In the genomic region with DNA sequence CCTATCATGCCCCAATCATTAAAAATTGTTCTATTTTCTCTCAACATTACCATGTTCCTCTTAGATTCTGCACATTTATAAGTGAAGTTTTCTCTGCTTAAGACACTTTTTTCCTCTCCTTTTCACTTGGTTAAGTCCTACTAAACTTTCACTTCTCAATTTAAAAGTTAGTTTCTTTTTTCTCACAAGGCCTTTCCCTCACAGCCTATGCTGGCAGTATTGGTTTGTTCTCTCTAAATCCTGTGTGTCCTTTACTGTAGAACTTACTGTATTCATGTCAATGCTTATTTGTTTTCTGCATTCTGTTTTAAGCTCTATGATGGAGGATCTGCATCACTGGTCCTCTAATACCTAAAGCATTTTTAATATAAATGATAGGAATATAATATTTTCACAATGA, we compare ENCODE assay signal across 28 cellular contexts.
"Had no signal": no experiment of that assay in that cellular context is flagged by ENCODE, and none has a peak within 500 bp of the region (broad histone marks: within the 10 kb centered on the region; RNA-seq: fewer than 3 reads in every experiment).

No MANE protein-coding gene starts in this region.

- H3K27ac Mint-ChIP-seq: activated CD4-positive, alpha-beta memory T cell treated with anti-CD3 and anti-CD28 coated beads for 36 hours; activated CD4-positive, alpha-beta T cell treated with anti-CD3 and anti-CD28 coated beads for 36 hours; activated CD4-positive, alpha-beta T cell treated with anti-CD3 and anti-CD28 coated beads, Interleukin-2, amount 10 ng/mL, durations not matched to agents 7 days and 5 days; activated CD8-positive, alpha-beta memory T cell treated with anti-CD3 and anti-CD28 coated beads, Interleukin-2, amount 10 ng/mL, durations not matched to agents 7 days and 5 days; activated naive CD4-positive, alpha-beta T cell treated with anti-CD3 and anti-CD28 coated beads, Interleukin-2, amount 10 ng/mL, durations not matched to agents 7 days and 5 days; activated naive CD8-positive, alpha-beta T cell treated with anti-CD3 and anti-CD28 coated beads for 36 hours had no signal

- H3K27me3 ChIP-seq: brain microvascular endothelial cell, MG63, Peyer's patch had no signal

- H3K4me3 Mint-ChIP-seq: activated CD4-positive, alpha-beta memory T cell treated with anti-CD3 and anti-CD28 coated beads for 36 hours; activated CD4-positive, alpha-beta T cell treated with anti-CD3 and anti-CD28 coated beads for 36 hours; activated CD4-positive, alpha-beta T cell treated with anti-CD3 and anti-CD28 coated beads, Interleukin-2, amount 10 ng/mL, durations not matched to agents 7 days and 5 days; activated CD8-positive, alpha-beta memory T cell treated with anti-CD3 and anti-CD28 coated beads, Interleukin-2, amount 10 ng/mL, durations not matched to agents 7 days and 5 days; activated naive CD4-positive, alpha-beta T cell treated with anti-CD3 and anti-CD28 coated beads, Interleukin-2, amount 10 ng/mL, durations not matched to agents 7 days and 5 days; activated naive CD8-positive, alpha-beta T cell treated with anti-CD3 and anti-CD28 coated beads for 36 hours had no signal

- H3K9me3 ChIP-seq: MG63, Peyer's patch had no signal

- H3K4me3 ChIP-seq: MG63, Peyer's patch had no signal

- H3K4me1 ChIP-seq: Peyer's patch had no signal

- DNase-seq: activated CD4-positive, alpha-beta memory T cell treated with anti-CD3 and anti-CD28 coated beads for 36 hours; activated CD4-positive, alpha-beta T cell treated with anti-CD3 and anti-CD28 coated beads for 36 hours; activated CD4-positive, alpha-beta T cell treated with anti-CD3 and anti-CD28 coated beads, Interleukin-2, amount 10 ng/mL, durations not matched to agents 7 days and 5 days; activated CD8-positive, alpha-beta memory T cell treated with anti-CD3 and anti-CD28 coated beads for 24 hours; activated CD8-positive, alpha-beta memory T cell treated with anti-CD3 and anti-CD28 coated beads, Interleukin-2, amount 10 ng/mL, durations not matched to agents 7 days and 5 days; activated CD8-positive, alpha-beta memory T cell treated with anti-CD3 and anti-CD28 coated beads, Interleukin-2, amount 50 U/mL, for 48 hours; activated effector memory CD4-positive, alpha-beta T cell treated with Interleukin-2 at 50 U/mL for 16 hours; activated naive CD4-positive, alpha-beta T cell treated with anti-CD3 and anti-CD28 coated beads, Interleukin-2, amount 10 ng/mL, durations not matched to agents 7 days and 5 days; activated naive CD8-positive, alpha-beta T cell treated with anti-CD3 and anti-CD28 coated beads for 36 hours; activated T-cell treated with anti-CD3 and anti-CD28 coated beads, Interleukin-2, amount 50 U/mL, for 48 hours; amniotic stem cell; aorta; brain microvascular endothelial cell; central memory CD4-positive, alpha-beta T cell; Kasumi-1; KG1; MG63; NCI-H1092; NCI-H1436 treated with DMSO at 0.1 percent for 48 hours; NCI-H1694 treated with DMSO at 0.1 percent for 48 hours; NCI-H2029; NCI-H345; NCI-H524 treated with DMSO at 0.1 percent for 48 hours; PC-3; Peyer's patch; RPMI8226; SHP77 treated with DMSO at 0.1 percent for 48 hours; T1000 had no signal

- H3K4me1 Mint-ChIP-seq: activated CD4-positive, alpha-beta T cell treated with anti-CD3 and anti-CD28 coated beads for 36 hours; activated CD4-positive, alpha-beta T cell treated with anti-CD3 and anti-CD28 coated beads, Interleukin-2, amount 10 ng/mL, durations not matched to agents 7 days and 5 days; activated CD8-positive, alpha-beta memory T cell treated with anti-CD3 and anti-CD28 coated beads, Interleukin-2, amount 10 ng/mL, durations not matched to agents 7 days and 5 days; activated naive CD4-positive, alpha-beta T cell treated with anti-CD3 and anti-CD28 coated beads, Interleukin-2, amount 10 ng/mL, durations not matched to agents 7 days and 5 days; activated naive CD8-positive, alpha-beta T cell treated with anti-CD3 and anti-CD28 coated beads for 36 hours had no signal

- H3K36me3 Mint-ChIP-seq: activated CD4-positive, alpha-beta memory T cell treated with anti-CD3 and anti-CD28 coated beads for 36 hours; activated CD8-positive, alpha-beta memory T cell treated with anti-CD3 and anti-CD28 coated beads, Interleukin-2, amount 10 ng/mL, durations not matched to agents 7 days and 5 days; activated naive CD4-positive, alpha-beta T cell treated with anti-CD3 and anti-CD28 coated beads, Interleukin-2, amount 10 ng/mL, durations not matched to agents 7 days and 5 days; activated naive CD8-positive, alpha-beta T cell treated with anti-CD3 and anti-CD28 coated beads for 36 hours had no signal

- H3K27me3 Mint-ChIP-seq: activated CD4-positive, alpha-beta memory T cell treated with anti-CD3 and anti-CD28 coated beads for 36 hours; activated CD4-positive, alpha-beta T cell treated with anti-CD3 and anti-CD28 coated beads for 36 hours; activated CD4-positive, alpha-beta T cell treated with anti-CD3 and anti-CD28 coated beads, Interleukin-2, amount 10 ng/mL, durations not matched to agents 7 days and 5 days; activated CD8-positive, alpha-beta memory T cell treated with anti-CD3 and anti-CD28 coated beads, Interleukin-2, amount 10 ng/mL, durations not matched to agents 7 days and 5 days; activated naive CD4-positive, alpha-beta T cell treated with anti-CD3 and anti-CD28 coated beads, Interleukin-2, amount 10 ng/mL, durations not matched to agents 7 days and 5 days; activated naive CD8-positive, alpha-beta T cell treated with anti-CD3 and anti-CD28 coated beads for 36 hours had no signal

- H3K36me3 ChIP-seq: brain microvascular endothelial cell, MG63, Peyer's patch had no signal

- H3K27ac ChIP-seq: brain microvascular endothelial cell, Peyer's patch had no signal
